ENCODE assay signal across 18 cellular contexts in the genomic region with DNA sequence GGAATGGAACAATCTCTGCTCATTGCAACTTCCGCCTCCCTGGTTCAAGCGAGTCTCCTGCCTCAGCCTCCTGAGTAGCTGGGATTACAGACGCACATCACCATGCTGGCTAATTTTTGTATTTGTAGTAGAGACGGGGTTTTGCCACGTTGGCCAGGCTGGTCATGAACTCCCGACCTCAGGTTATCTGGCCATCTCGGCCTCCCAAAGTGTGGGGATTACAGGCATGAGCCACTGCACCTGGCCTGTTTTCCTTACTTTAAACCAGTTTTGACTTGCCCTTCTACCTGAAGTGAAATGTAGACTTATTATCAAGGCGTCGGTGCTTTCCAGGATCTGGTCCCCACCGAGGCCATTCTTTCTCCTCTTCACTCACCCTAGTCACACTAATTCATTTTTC.
DNase-seq lines count a peak whose midpoint lies in the region; ATAC-seq and TF ChIP-seq lines count a peak whose summit lies in the region.
"Had no signal": no experiment of that assay in that cellular context is flagged by ENCODE, and none has a peak within 500 bp of the region (broad histone marks: within the 10 kb centered on the region; RNA-seq: fewer than 3 reads in every experiment).

No MANE protein-coding gene starts in this region.

- H4K20me1 ChIP-seq in mammary epithelial cell (ENCODE audit: insufficient read depth, low read length) = no peaks in the 10 kb centered on the region
- H4K20me1 ChIP-seq in MM.1S (ENCODE audit: insufficient read depth, low read length) = no peaks in the 10 kb centered on the region

- peaks cover 43% of the 10 kb centered on the region for H3K36me3 ChIP-seq in mammary epithelial cell (ENCODE audit: insufficient read depth, low read length)
- peaks cover 15% of the 10 kb centered on the region for H3K36me3 ChIP-seq in breast epithelium
- peaks cover 30% of the 10 kb centered on the region for H3K36me3 ChIP-seq in MM.1S (replicated peaks; ENCODE audit: insufficient read depth, low read length)
- H3K36me3 ChIP-seq in Peyer's patch = peaks cover 0 to 92% (median 0%) of the 10 kb centered on the region in 3 donors

- 60% methylated on average over 7 of the region's 10 CpGs for WGBS in mammary epithelial cell (ENCODE audit: low coverage, missing lambda C conversion rate)

- TF ChIP-seq POLR2A in breast epithelium (IDR thresholded peaks at IDR 0.05) (no peak), Peyer's patch (IDR thresholded peaks at IDR 0.05) (no peak)

- H3K4me2 ChIP-seq in mammary epithelial cell (ENCODE audit: insufficient read depth, low read depth, low read length) = no peak overlapping the region
- H3K4me2 ChIP-seq in MM.1S (ENCODE audit: low read depth, low read length) = peak overlapping the region; percentile 73; the same call in 1 of the 2 replicates
- H3K4me2 ChIP-seq: BLaER1 had no signal

- no peak overlapping the region for H3K27ac ChIP-seq in mammary epithelial cell (ENCODE audit: insufficient read depth, low read depth, low read length)
- no peak overlapping the region for H3K27ac ChIP-seq in breast epithelium
- H3K27ac ChIP-seq in MM.1S (ENCODE audit: low read length) = peak overlapping the region; percentile 76; the same call in 1 of the 2 replicates
- peak overlapping the region; percentile 49 for H3K27ac ChIP-seq in foreskin keratinocyte
- no peak overlapping the region for H3K27ac ChIP-seq in Peyer's patch
- H3K27ac ChIP-seq: 22Rv1, BLaER1, C4-2B, GM23248 had no signal

- intact Hi-C loops in mammary epithelial cell (cut with micrococcal nuclease) (no loop called here), breast epithelium (cut with DNase I; ENCODE audit: low total_unique reads) (no loop called here)

- no peak overlapping the region for H3K9ac ChIP-seq in mammary epithelial cell (ENCODE audit: insufficient read depth, low read length)
- H3K9ac ChIP-seq in MM.1S (ENCODE audit: low read length) = no peak overlapping the region
- H3K9ac ChIP-seq: BLaER1, GM23248 had no signal

- no peaks in the 10 kb centered on the region for H3K9me2 ChIP-seq in MM.1S (replicated peaks; ENCODE audit: insufficient read depth, low read length)

- DNase-seq in mammary epithelial cell = peak; percentile 11
- no peak for DNase-seq in breast epithelium (ENCODE audit: low spot score in 2 of 2)
- DNase-seq in MM.1S = no peak
- DNase-seq in foreskin keratinocyte = peak in 1 of 2 donors; percentile 30
- no peak for DNase-seq in Peyer's patch
- no peak for DNase-seq in activated naive CD4-positive, alpha-beta T cell (lab: John Stamatoyannopoulos, UW)
- DNase-seq: Caco-2; CD4-positive, CD25-positive, alpha-beta regulatory T cell; CD8-positive, alpha-beta T cell; DMS153; DND-41; GM23248; H9 had no signal

- ATAC-seq in foreskin keratinocyte = peak; percentile 35
- no peak for ATAC-seq in HG02678 (IDR thresholded peaks at IDR 0.05; ENCODE audit: unreplicated experiment)
- ATAC-seq: CD8-positive, alpha-beta T cell; HCT116 had no signal

- H3K79me2 ChIP-seq in mammary epithelial cell (ENCODE audit: insufficient read depth, low read length) (peaks cover 21% of the 10 kb centered on the region), MM.1S (ENCODE audit: low read length) (peaks cover 58% of the 10 kb centered on the region)

- dilution Hi-C loops in mammary epithelial cell (cut with HindIII; ENCODE audit: low sequenced_read_pairs) = no loop called here

- H2AFZ ChIP-seq in mammary epithelial cell (ENCODE audit: low read depth, low read length) (no peak overlapping the region), MM.1S (ENCODE audit: low read length) (no peak overlapping the region)
- H2AFZ ChIP-seq: GM23248 had no signal

- TF ChIP-seq CTCF in mammary epithelial cell (conservative IDR thresholded peaks at IDR 0.05 in 1 of 2, IDR thresholded peaks at IDR 0.05 in 1 of 2; ENCODE audit: extremely low read depth in 1 of 2, insufficient read depth in 1 of 2, low read depth in 1 of 2, low read length in 2 of 2) (no peak), breast epithelium (IDR thresholded peaks at IDR 0.05) (no peak), MM.1S (IDR thresholded peaks at IDR 0.05; ENCODE audit: low read length) (no peak), foreskin keratinocyte (conservative IDR thresholded peaks at IDR 0.05) (no peak), Peyer's patch (IDR thresholded peaks at IDR 0.05) (no peak)

- no TSS peak for BruUV-seq in mammary epithelial cell (replicated peaks; lab: Mats Ljungman, UMichigan)

- peaks cover 21% of the 10 kb centered on the region for H3F3A ChIP-seq in MM.1S (ENCODE audit: insufficient read depth, low read length)

- H3K4me1 ChIP-seq in mammary epithelial cell (ENCODE audit: insufficient read depth, low read length) (no peaks in the 10 kb centered on the region), breast epithelium (no peaks in the 10 kb centered on the region), MM.1S (ENCODE audit: low read length) (peaks cover 37% of the 10 kb centered on the region), foreskin keratinocyte (peaks cover 9% of the 10 kb centered on the region), Peyer's patch (no peaks in the 10 kb centered on the region)
- H3K4me1 ChIP-seq: BLaER1, Caco-2 had no signal

- CTCF ChIA-PET in mammary epithelial cell (lab: Charles Lee; ENCODE audit: low non-redundant PET) = no interaction called here

- H3K27me3 ChIP-seq in mammary epithelial cell (ENCODE audit: insufficient read depth, low read length) (no peaks in the 10 kb centered on the region), breast epithelium (no peaks in the 10 kb centered on the region), MM.1S (replicated peaks; ENCODE audit: insufficient read depth, low read length) (no peaks in the 10 kb centered on the region), foreskin keratinocyte (no peaks in the 10 kb centered on the region), Peyer's patch (no peaks in the 10 kb centered on the region)
- H3K27me3 ChIP-seq: BLaER1 had no signal

- H3K9me3 ChIP-seq in mammary epithelial cell (replicated peaks; ENCODE audit: insufficient read depth, low read length) = no peaks in the 10 kb centered on the region
- H3K9me3 ChIP-seq in breast epithelium = peaks cover 0 to 2% of the 10 kb centered on the region in 2 donors
- H3K9me3 ChIP-seq in MM.1S (replicated peaks; ENCODE audit: insufficient read depth, low read length) = no peaks in the 10 kb centered on the region
- H3K9me3 ChIP-seq in Peyer's patch = no peaks in the 10 kb centered on the region
- H3K9me3 ChIP-seq: BLaER1, Caco-2 had no signal

- H3K4me3 ChIP-seq in mammary epithelial cell (replicated peaks in 1 of 3; ENCODE audit: insufficient read depth in 1 of 3, low read depth in 2 of 3, low read length in 3 of 3) = no peak overlapping the region
- H3K4me3 ChIP-seq in breast epithelium = no peak overlapping the region
- H3K4me3 ChIP-seq in MM.1S (ENCODE audit: low read length) = 0 out of 2 replicates have a peak overlapping the region, but pooled peaks have one; percentile 21
- no peak overlapping the region for H3K4me3 ChIP-seq in Peyer's patch
- H3K4me3 ChIP-seq: BLaER1, GM23248 had no signal

- in situ Hi-C loops in mammary epithelial cell (cut with MboI; ENCODE audit: low sequenced_read_pairs in 2 of 2) = no loop called here

Comparison
In these comparisons a context has a peak if more than half of its experiments do, and no peak if none do; other contexts are left out.
1. H3K27ac ChIP-seq: peak in MM.1S (single experiment) and foreskin keratinocyte (single experiment); none in mammary epithelial cell (single experiment), breast epithelium (0 of 2) and Peyer's patch (0 of 4).